In the genomic region with DNA sequence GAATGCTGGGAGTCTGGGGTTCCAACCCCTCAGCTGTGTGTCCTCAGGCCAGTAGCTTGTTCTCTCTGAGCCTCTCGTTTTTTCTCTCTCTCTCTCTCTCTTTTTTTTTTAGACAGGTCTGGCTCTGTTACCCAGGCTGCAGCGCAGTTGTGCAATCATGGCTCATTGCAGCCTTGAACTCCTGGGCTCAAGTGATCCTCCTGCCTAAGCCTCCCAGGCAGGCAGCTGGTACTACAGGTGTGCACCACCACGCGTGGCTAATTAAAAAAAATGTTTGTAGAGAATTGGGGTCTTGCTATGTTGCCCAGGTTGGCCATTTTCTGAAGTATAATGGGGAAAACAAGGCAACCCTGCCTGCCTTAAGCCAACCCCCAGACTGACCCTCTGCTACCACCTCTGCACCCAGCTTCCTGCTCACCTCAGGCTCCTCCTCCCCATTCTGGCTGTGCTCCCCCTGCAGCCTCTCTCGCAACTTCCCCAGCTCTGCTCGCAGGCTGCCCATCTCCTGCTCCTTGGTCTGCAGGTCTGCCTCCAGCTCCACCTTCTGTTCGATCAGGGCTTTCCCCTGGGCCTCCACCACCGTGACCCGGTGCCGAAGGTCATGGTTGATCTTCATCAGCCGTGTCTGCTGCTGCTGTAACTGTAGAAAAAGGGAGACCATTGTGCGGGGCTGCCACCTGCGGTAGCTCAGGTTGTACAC, we compare ENCODE assay signal across 1 cellular context.
TF ChIP-seq lines count a peak whose summit lies in the region.

No MANE protein-coding gene starts in this region.

TF ChIP-seq in GM12878, 131 proteins besides CTCF, POLR2A, EP300 and RAD21:
- TF ChIP-seq CBFB (IDR thresholded peaks at IDR 0.05; ENCODE audit: low read depth): no peak
- no peak for TF ChIP-seq SMC3 (IDR thresholded peaks at IDR 0.05; ENCODE audit: borderline replicate concordance, low read length)
- no peak for TF ChIP-seq PKNOX1 (IDR thresholded peaks at IDR 0.05)
- no peak for TF ChIP-seq KLF5 (IDR thresholded peaks at IDR 0.05; ENCODE audit: partially characterized antibody)
- TF ChIP-seq MTA2 (IDR thresholded peaks at IDR 0.05; ENCODE audit: low read depth): no peak
- TF ChIP-seq, protein P1, sequence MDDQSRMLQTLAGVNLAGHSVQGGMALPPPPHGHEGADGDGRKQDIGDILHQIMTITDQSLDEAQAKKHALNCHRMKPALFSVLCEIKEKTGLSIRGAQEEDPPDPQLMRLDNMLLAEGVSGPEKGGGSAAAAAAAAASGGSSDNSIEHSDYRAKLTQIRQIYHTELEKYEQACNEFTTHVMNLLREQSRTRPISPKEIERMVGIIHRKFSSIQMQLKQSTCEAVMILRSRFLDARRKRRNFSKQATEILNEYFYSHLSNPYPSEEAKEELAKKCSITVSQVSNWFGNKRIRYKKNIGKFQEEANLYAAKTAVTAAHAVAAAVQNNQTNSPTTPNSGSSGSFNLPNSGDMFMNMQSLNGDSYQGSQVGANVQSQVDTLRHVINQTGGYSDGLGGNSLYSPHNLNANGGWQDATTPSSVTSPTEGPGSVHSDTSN (IDR thresholded peaks at IDR 0.05; ENCODE audit: insufficient replicate concordance, low read depth, low read length): no peak
